ENCODE assay signal across 8 cellular contexts in genomic region chr5:119743927-119744326, GRCh38.
DNase-seq lines count a peak whose midpoint lies in the region; ATAC-seq and TF ChIP-seq lines count a peak whose summit lies in the region.

No MANE protein-coding gene starts in this region.

- 14% methylated on average over 1 of the region's 1 CpG for WGBS in right cardiac atrium

- H3K9me3 ChIP-seq in MG63 (no peaks in the 10 kb centered on the region; the same call in 1 of the 2 replicates), right cardiac atrium (ENCODE audit: control insufficient read depth, low read length) (no peaks in the 10 kb centered on the region)

- intact Hi-C loops in right cardiac atrium (cut with DNase I), result no loop called here

- H3K27ac ChIP-seq in right cardiac atrium (ENCODE audit: low read length), result no peak overlapping the region

- H3K36me3 ChIP-seq in MG63, result no peaks in the 10 kb centered on the region

- H3K27me3 ChIP-seq in MG63 (no peaks in the 10 kb centered on the region), right cardiac atrium (ENCODE audit: control insufficient read depth, insufficient read depth) (no peaks in the 10 kb centered on the region)

- H3K4me3 ChIP-seq in MG63, result no peak overlapping the region
- H3K4me3 ChIP-seq in right cardiac atrium (ENCODE audit: low read length), result no peak overlapping the region

- no peaks in the 10 kb centered on the region for H3K4me1 ChIP-seq in right cardiac atrium (ENCODE audit: control insufficient read depth, insufficient read depth, low read length)

- ATAC-seq in GM21619 (IDR thresholded peaks at IDR 0.05; ENCODE audit: unreplicated experiment) (peak; percentile 96), HG03575 (IDR thresholded peaks at IDR 0.05; ENCODE audit: extremely low read depth, insufficient number of reproducible peaks, low FRiP score, unreplicated experiment) (peak; percentile 89), SK-N-SH treated with all-trans-retinoic acid at 6 μM for 48 hours (peak; percentile 74), right cardiac atrium (no peak)

- DNase-seq in A172 (ENCODE audit: low spot score) (peak; percentile 41), EL (peak; percentile 51), iris pigment epithelial cell (ENCODE audit: low read depth) (peak; percentile 60), MG63 (no peak), right cardiac atrium (no peak)

TF ChIP-seq in SK-N-SH treated with all-trans-retinoic acid at 6 μM for 48 hours, 23 proteins besides CTCF, POLR2A, EP300 and RAD21:
- TF ChIP-seq RARB (CRISPR knock-in tag; IDR thresholded peaks at IDR 0.05), result no peak
- no peak for TF ChIP-seq ARNTL (CRISPR knock-in tag; IDR thresholded peaks at IDR 0.05; ENCODE audit: borderline replicate concordance, low read depth)
- no peak for TF ChIP-seq SNAI2 (CRISPR knock-in tag; IDR thresholded peaks at IDR 0.05)
- TF ChIP-seq ZFP30 (CRISPR knock-in tag; IDR thresholded peaks at IDR 0.05), result no peak
- TF ChIP-seq OSR1 (CRISPR knock-in tag; IDR thresholded peaks at IDR 0.05), result no peak
- no peak for TF ChIP-seq ZNF565 (CRISPR knock-in tag; conservative IDR thresholded peaks at IDR 0.05; ENCODE audit: low read depth)
- TF ChIP-seq POU6F1 (CRISPR knock-in tag; IDR thresholded peaks at IDR 0.05; ENCODE audit: borderline replicate concordance, low read depth), result no peak
- TF ChIP-seq, protein P1, sequence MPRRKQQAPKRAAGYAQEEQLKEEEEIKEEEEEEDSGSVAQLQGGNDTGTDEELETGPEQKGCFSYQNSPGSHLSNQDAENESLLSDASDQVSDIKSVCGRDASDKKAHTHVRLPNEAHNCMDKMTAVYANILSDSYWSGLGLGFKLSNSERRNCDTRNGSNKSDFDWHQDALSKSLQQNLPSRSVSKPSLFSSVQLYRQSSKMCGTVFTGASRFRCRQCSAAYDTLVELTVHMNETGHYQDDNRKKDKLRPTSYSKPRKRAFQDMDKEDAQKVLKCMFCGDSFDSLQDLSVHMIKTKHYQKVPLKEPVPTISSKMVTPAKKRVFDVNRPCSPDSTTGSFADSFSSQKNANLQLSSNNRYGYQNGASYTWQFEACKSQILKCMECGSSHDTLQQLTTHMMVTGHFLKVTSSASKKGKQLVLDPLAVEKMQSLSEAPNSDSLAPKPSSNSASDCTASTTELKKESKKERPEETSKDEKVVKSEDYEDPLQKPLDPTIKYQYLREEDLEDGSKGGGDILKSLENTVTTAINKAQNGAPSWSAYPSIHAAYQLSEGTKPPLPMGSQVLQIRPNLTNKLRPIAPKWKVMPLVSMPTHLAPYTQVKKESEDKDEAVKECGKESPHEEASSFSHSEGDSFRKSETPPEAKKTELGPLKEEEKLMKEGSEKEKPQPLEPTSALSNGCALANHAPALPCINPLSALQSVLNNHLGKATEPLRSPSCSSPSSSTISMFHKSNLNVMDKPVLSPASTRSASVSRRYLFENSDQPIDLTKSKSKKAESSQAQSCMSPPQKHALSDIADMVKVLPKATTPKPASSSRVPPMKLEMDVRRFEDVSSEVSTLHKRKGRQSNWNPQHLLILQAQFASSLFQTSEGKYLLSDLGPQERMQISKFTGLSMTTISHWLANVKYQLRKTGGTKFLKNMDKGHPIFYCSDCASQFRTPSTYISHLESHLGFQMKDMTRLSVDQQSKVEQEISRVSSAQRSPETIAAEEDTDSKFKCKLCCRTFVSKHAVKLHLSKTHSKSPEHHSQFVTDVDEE (CRISPR knock-in tag; IDR thresholded peaks at IDR 0.05), result no peak
- no peak for TF ChIP-seq TOX (CRISPR knock-in tag; IDR thresholded peaks at IDR 0.05; ENCODE audit: borderline replicate concordance)
- TF ChIP-seq, protein P2, sequence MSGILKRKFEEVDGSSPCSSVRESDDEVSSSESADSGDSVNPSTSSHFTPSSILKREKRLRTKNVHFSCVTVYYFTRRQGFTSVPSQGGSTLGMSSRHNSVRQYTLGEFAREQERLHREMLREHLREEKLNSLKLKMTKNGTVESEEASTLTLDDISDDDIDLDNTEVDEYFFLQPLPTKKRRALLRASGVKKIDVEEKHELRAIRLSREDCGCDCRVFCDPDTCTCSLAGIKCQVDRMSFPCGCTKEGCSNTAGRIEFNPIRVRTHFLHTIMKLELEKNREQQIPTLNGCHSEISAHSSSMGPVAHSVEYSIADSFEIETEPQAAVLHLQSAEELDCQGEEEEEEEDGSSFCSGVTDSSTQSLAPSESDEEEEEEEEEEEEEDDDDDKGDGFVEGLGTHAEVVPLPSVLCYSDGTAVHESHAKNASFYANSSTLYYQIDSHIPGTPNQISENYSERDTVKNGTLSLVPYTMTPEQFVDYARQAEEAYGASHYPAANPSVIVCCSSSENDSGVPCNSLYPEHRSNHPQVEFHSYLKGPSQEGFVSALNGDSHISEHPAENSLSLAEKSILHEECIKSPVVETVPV (CRISPR knock-in tag; IDR thresholded peaks at IDR 0.05), result no peak
- TF ChIP-seq GLIS3 (CRISPR knock-in tag; IDR thresholded peaks at IDR 0.05), result no peak
- TF ChIP-seq ESRRG (CRISPR knock-in tag; IDR thresholded peaks at IDR 0.05), result no peak
TF ChIP-seq in SK-N-SH treated with all-trans-retinoic acid at 6 μM for 48 hours: peak in this region for 0.

Comparison
In these comparisons a context has a peak if more than half of its experiments do, and no peak if none do; other contexts are left out.
1. DNase-seq: peak in A172 (single experiment), EL (single experiment) and iris pigment epithelial cell (single experiment); none in MG63 (single experiment) and right cardiac atrium (0 of 3).
2. ATAC-seq: peak in GM21619 (single experiment), HG03575 (single experiment) and SK-N-SH treated with all-trans-retinoic acid at 6 μM for 48 hours (single experiment); none in right cardiac atrium (0 of 2).